12 cellular contexts compared by ENCODE assay signal in the genomic region with DNA sequence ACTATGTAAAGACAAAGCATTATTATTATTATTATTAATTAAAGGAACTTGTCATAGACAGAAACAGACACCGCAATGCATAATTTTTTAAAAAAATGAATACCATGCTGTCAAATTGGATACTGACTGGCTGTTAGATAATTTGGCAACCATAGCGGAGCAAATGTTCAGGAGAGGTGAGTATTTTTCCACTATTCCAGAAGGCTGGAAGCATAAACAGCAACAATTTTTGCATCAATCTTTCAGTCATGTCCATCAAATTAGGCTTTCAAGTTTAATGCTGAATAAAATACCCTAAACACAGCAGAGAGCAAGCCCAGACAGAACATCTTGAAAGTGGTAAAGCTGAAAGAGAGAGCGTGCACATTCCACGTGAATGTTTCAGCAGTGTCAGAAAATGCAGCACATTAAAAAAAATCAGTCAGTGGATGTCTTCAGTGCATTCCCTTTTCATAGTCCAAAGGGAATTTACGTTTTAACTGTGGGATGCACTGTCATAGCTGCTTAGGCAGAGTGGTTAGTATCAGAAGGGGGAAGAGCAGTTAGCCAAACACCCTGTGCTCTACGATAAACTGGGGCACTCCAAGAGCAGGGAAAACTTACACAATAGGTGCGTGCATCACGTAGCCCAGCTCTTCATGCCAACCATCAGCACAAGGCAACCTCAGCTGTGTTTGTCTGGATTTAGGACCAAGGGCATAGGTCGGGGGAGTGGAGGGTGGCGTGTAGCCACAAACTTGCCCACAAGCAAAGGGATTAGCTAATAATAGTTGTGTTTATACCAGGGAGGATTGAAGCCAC.
DNase-seq lines count a peak whose midpoint lies in the region; ATAC-seq, FAIRE-seq and TF ChIP-seq lines count a peak whose summit lies in the region.
"Had no signal": no experiment of that assay in that cellular context is flagged by ENCODE, and none has a peak within 500 bp of the region (broad histone marks: within the 10 kb centered on the region; RNA-seq: fewer than 3 reads in every experiment).

No MANE protein-coding gene starts in this region.

- H3K27ac ChIP-seq in GM23248: peak overlapping the region; percentile 83
- H3K27ac ChIP-seq in astrocyte (ENCODE audit: low read depth, low read length): no peak overlapping the region
- peak overlapping the region in 3 of 10 donors; percentile 16 to 46 (median 26) for H3K27ac ChIP-seq in heart right ventricle
- peak overlapping the region in 12 of 21 experiments; percentile 3 to 76 (median 34) for H3K27ac ChIP-seq in skin epidermis

- no peak for TF ChIP-seq CTCF in astrocyte (IDR thresholded peaks at IDR 0.05; ENCODE audit: insufficient read depth, low read depth, low read length)
- no peak for TF ChIP-seq CTCF in heart right ventricle (IDR thresholded peaks at IDR 0.05)

- 16 to 24% methylated on average over 10 of the region's 10 CpGs for WGBS in GM23248 (ENCODE audit: low coverage in 1 of 2, low lambda C conversion rate in 2 of 2, missing lambda C conversion rate in 2 of 2), 2 experiments
- 49 to 55% methylated on average over 10 of the region's 10 CpGs for WGBS in heart right ventricle, 2 donors

- peak overlapping the region; percentile 31 for H3K4me3 Mint-ChIP-seq in astrocyte (ENCODE audit: unreplicated experiment)

- in situ Hi-C loops in GM23248 (cut with MboI): no loop called here

- peak; percentile 85 for DNase-seq in GM23248
- DNase-seq in astrocyte (ENCODE audit: low read depth): peak; percentile 81
- no peak for DNase-seq in heart right ventricle
- DNase-seq in DMS153 treated with DMSO at 0.1 percent for 48 hours (lab: John Stamatoyannopoulos, UW; ENCODE audit: unreplicated experiment): no peak
- DNase-seq in HK-2 (ENCODE audit: unreplicated experiment): no peak
- DNase-seq in activated CD8-positive, alpha-beta memory T cell treated with anti-CD3 and anti-CD28 coated beads, Interleukin-2, amount 50 U/mL, for 48 hours: no peak
- DNase-seq in COLO668 (lab: John Stamatoyannopoulos, UW; ENCODE audit: unreplicated experiment): no peak
- DNase-seq: activated CD4-positive, alpha-beta T cell treated with anti-CD3 and anti-CD28 coated beads for 48 hours; DND-41; KG1; NK-92 treated with Interleukin-12 subunit alpha and Interleukin-12 subunit beta, amount 100 ng/mL, for 24 hours had no signal

- H4K20me1 ChIP-seq in GM23248 (ENCODE audit: insufficient read depth) (no peaks in the 10 kb centered on the region), astrocyte (ENCODE audit: insufficient read depth, low read length) (no peaks in the 10 kb centered on the region)

- no peaks in the 10 kb centered on the region for H3K79me2 ChIP-seq in GM23248 (ENCODE audit: insufficient read depth)
- H3K79me2 ChIP-seq in astrocyte (ENCODE audit: insufficient read depth, low read length): no peaks in the 10 kb centered on the region

- H3K27me3 ChIP-seq in GM23248 (replicated peaks; ENCODE audit: insufficient read depth): no peaks in the 10 kb centered on the region
- H3K27me3 ChIP-seq in astrocyte (ENCODE audit: insufficient read depth, low read length): no peaks in the 10 kb centered on the region
- no peaks in the 10 kb centered on the region for H3K27me3 ChIP-seq in heart right ventricle

- no peaks in the 10 kb centered on the region for H3K9me2 ChIP-seq in GM23248 (ENCODE audit: insufficient read depth)

- H3K4me3 ChIP-seq in GM23248 (peak overlapping the region; percentile 61), astrocyte (ENCODE audit: insufficient read depth, low read depth, low read length) (no peak overlapping the region), heart right ventricle (peak overlapping the region in 3 of 10 donors; percentile 6 to 20 (median 16)), skin epidermis (no peak overlapping the region)

- H2AFZ ChIP-seq in GM23248 (peak overlapping the region; percentile 56), astrocyte (ENCODE audit: low read depth, low read length) (no peak overlapping the region)

- H3F3A ChIP-seq in GM23248 (ENCODE audit: insufficient read depth): peaks cover 43% of the 10 kb centered on the region

- peaks cover 5% of the 10 kb centered on the region for H3K27me3 Mint-ChIP-seq in astrocyte (ENCODE audit: low read depth, unreplicated experiment)

- peaks cover 28% of the 10 kb centered on the region for H3K4me1 Mint-ChIP-seq in astrocyte (ENCODE audit: low read depth, unreplicated experiment)

- H3K9me3 ChIP-seq in GM23248 (ENCODE audit: low read depth): no peaks in the 10 kb centered on the region
- peaks cover 4% of the 10 kb centered on the region for H3K9me3 ChIP-seq in astrocyte (ENCODE audit: insufficient read depth, low read depth, low read length)
- H3K9me3 ChIP-seq in heart right ventricle: peaks cover 0 to 12% (median 0%) of the 10 kb centered on the region in 11 donors

- H3K4me2 ChIP-seq in GM23248 (ENCODE audit: unreplicated experiment) (peak overlapping the region; percentile 80), astrocyte (ENCODE audit: low read length) (peak overlapping the region; percentile 35)

- ATAC-seq in heart right ventricle: peak in 5 of 8 donors; percentile 17 to 81 (median 57)

- peaks cover 3% of the 10 kb centered on the region for H3K36me3 Mint-ChIP-seq in astrocyte (ENCODE audit: low read depth, unreplicated experiment)

- H3K4me1 ChIP-seq in GM23248 (ENCODE audit: insufficient read depth) (peaks cover 36% of the 10 kb centered on the region), astrocyte (ENCODE audit: insufficient read depth, low read length) (peaks cover 10% of the 10 kb centered on the region), heart right ventricle (peaks cover 0 to 16% (median 6%) of the 10 kb centered on the region in 9 donors)

- H3K27ac Mint-ChIP-seq in astrocyte (ENCODE audit: unreplicated experiment): peak overlapping the region; percentile 87

- H3K36me3 ChIP-seq in GM23248 (ENCODE audit: low read depth) (no peaks in the 10 kb centered on the region), astrocyte (ENCODE audit: insufficient read depth, low read length) (no peaks in the 10 kb centered on the region), heart right ventricle (no peaks in the 10 kb centered on the region)

- intact Hi-C loops in heart right ventricle (cut with DNase I): no loop called here

- FAIRE-seq in astrocyte (lab: Jason Lieb, UNC): peak; percentile 74

- H3K9me3 Mint-ChIP-seq in astrocyte (ENCODE audit: unreplicated experiment): peaks cover 16% of the 10 kb centered on the region

- H3K9ac ChIP-seq in GM23248 (peak overlapping the region; percentile 64), astrocyte (ENCODE audit: low read length) (no peak overlapping the region)

Comparison
In these comparisons a context has a peak if more than half of its experiments do, and no peak if none do; other contexts are left out.
1. DNase-seq: peak in GM23248 (single experiment) and astrocyte (single experiment); none in heart right ventricle (0 of 2), DMS153 treated with DMSO at 0.1 percent for 48 hours (single experiment), HK-2 (single experiment), activated CD8-positive, alpha-beta memory T cell treated with anti-CD3 and anti-CD28 coated beads, Interleukin-2, amount 50 U/mL, for 48 hours (single experiment) and COLO668 (single experiment).